Comparison of ENCODE assay signal across 25 cellular contexts in genomic region chr2:229543176-229543873, GRCh38.
"Had no signal": no experiment of that assay in that cellular context is flagged by ENCODE, and none has a peak within 500 bp of the region (broad histone marks: within the 10 kb centered on the region; RNA-seq: fewer than 3 reads in every experiment).

No MANE protein-coding gene starts in this region.

- H3K27ac Mint-ChIP-seq: naive thymus-derived CD4-positive, alpha-beta T cell; natural killer cell treated with Interleukin-12 subunit alpha and Interleukin-12 subunit beta and Interleukin-15 and Interleukin-18, amount 100 ng/mL, for 72 hours; stimulated activated effector memory CD8-positive, alpha-beta T cell treated with anti-CD3 and anti-CD28 coated beads, Interleukin-12 subunit alpha, Interleukin-12 subunit beta, amount 100 ng/mL, for 72 hours; stimulated activated naive CD8-positive, alpha-beta T cell treated with anti-CD3 and anti-CD28 coated beads, Interleukin-15, Interleukin-2, amounts not matched to agents 100 ng/mL and 50 ng/mL, for 24 hours had no signal

- H3K36me3 Mint-ChIP-seq: naive thymus-derived CD4-positive, alpha-beta T cell; natural killer cell treated with Interleukin-12 subunit alpha and Interleukin-12 subunit beta and Interleukin-15 and Interleukin-18, amount 100 ng/mL, for 72 hours; stimulated activated effector memory CD8-positive, alpha-beta T cell treated with anti-CD3 and anti-CD28 coated beads, Interleukin-12 subunit alpha, Interleukin-12 subunit beta, amount 100 ng/mL, for 72 hours had no signal

- H3K4me3 ChIP-seq: left ventricle myocardium inferior, lung, mucosa of descending colon, pancreas, prostate gland, skin epidermis, suprapubic skin, thoracic aorta, tibial artery, upper lobe of right lung had no signal

- H3K36me3 ChIP-seq: left ventricle myocardium inferior, pancreas, prostate gland, suprapubic skin, thoracic aorta, tibial artery, upper lobe of right lung had no signal

- H3K4me3 Mint-ChIP-seq: naive thymus-derived CD4-positive, alpha-beta T cell; natural killer cell treated with Interleukin-12 subunit alpha and Interleukin-12 subunit beta and Interleukin-15 and Interleukin-18, amount 100 ng/mL, for 72 hours; stimulated activated effector memory CD8-positive, alpha-beta T cell treated with anti-CD3 and anti-CD28 coated beads, Interleukin-12 subunit alpha, Interleukin-12 subunit beta, amount 100 ng/mL, for 72 hours; stimulated activated naive CD8-positive, alpha-beta T cell treated with anti-CD3 and anti-CD28 coated beads, Interleukin-15, Interleukin-2, amounts not matched to agents 100 ng/mL and 50 ng/mL, for 24 hours had no signal

- DNase-seq: hippocampal formation; islet precursor cell; left ventricle myocardium inferior; midbrain; mucosa of descending colon; naive thymus-derived CD4-positive, alpha-beta T cell; pancreas; posterior cingulate gyrus; retina; right cardiac atrium; stimulated activated CD4-positive, alpha-beta T cell treated with anti-CD3 and anti-CD28 coated beads, Interleukin-12 subunit alpha, Interleukin-12 subunit beta, amount 100 ng/mL, for 4 hours; stimulated activated CD4-positive, alpha-beta T cell treated with anti-CD3 and anti-CD28 coated beads, Interleukin-4, amount 100 ng/mL, for 24 hours; stimulated activated naive CD4-positive, alpha-beta T cell; tibial artery; trophoblast cell; upper lobe of right lung had no signal

- H3K4me1 ChIP-seq: left ventricle myocardium inferior, pancreas, prostate gland, suprapubic skin, tibial artery, upper lobe of right lung had no signal

- H3K4me1 Mint-ChIP-seq: naive thymus-derived CD4-positive, alpha-beta T cell; stimulated activated effector memory CD8-positive, alpha-beta T cell treated with anti-CD3 and anti-CD28 coated beads, Interleukin-12 subunit alpha, Interleukin-12 subunit beta, amount 100 ng/mL, for 72 hours had no signal

- H3K9me3 ChIP-seq: left ventricle myocardium inferior, mucosa of descending colon, pancreas, prostate gland, suprapubic skin, thoracic aorta, tibial artery, upper lobe of right lung had no signal

- H3K27ac ChIP-seq: left ventricle myocardium inferior, pancreas, prostate gland, skin epidermis, suprapubic skin, thoracic aorta, tibial artery, upper lobe of right lung had no signal

- ATAC-seq: mucosa of descending colon; naive thymus-derived CD4-positive, alpha-beta T cell; natural killer cell treated with Interleukin-12 subunit alpha and Interleukin-12 subunit beta and Interleukin-15 and Interleukin-18, amount 100 ng/mL, for 72 hours; pancreas; right cardiac atrium; sciatic nerve; stimulated activated effector memory CD8-positive, alpha-beta T cell treated with anti-CD3 and anti-CD28 coated beads, Interleukin-12 subunit alpha, Interleukin-12 subunit beta, amount 100 ng/mL, for 72 hours; upper lobe of right lung had no signal

- H3K27me3 ChIP-seq: pancreas, suprapubic skin, tibial artery, upper lobe of right lung had no signal

- H3K27me3 Mint-ChIP-seq: stimulated activated naive CD8-positive, alpha-beta T cell treated with anti-CD3 and anti-CD28 coated beads, Interleukin-15, Interleukin-2, amounts not matched to agents 100 ng/mL and 50 ng/mL, for 24 hours had no signal

- H3K9me3 Mint-ChIP-seq: natural killer cell treated with Interleukin-12 subunit alpha and Interleukin-12 subunit beta and Interleukin-15 and Interleukin-18, amount 100 ng/mL, for 72 hours; stimulated activated effector memory CD8-positive, alpha-beta T cell treated with anti-CD3 and anti-CD28 coated beads, Interleukin-12 subunit alpha, Interleukin-12 subunit beta, amount 100 ng/mL, for 72 hours; stimulated activated naive CD8-positive, alpha-beta T cell treated with anti-CD3 and anti-CD28 coated beads, Interleukin-15, Interleukin-2, amounts not matched to agents 100 ng/mL and 50 ng/mL, for 24 hours had no signal
